ENCODE assay signal across 11 cellular contexts in the genomic region with DNA sequence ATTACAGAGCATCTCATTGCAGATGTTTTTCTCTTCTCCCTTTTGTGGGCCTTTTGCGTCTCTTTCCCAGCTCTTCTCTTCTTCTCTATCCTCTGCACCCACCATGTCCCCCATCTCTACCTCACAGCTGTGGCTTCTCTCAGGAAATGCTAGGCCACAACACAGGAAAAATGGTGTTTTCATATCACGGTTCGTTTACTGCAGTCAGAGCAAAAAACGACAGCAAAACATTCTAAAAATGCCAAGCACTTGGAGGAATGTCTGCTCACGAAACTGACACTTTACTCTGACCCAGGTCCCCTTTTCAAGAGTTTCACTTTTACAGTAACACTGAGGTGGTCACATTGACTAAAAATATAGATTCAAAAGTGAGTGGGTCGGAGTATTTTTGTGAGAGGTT.
DNase-seq lines count a peak whose midpoint lies in the region; ATAC-seq, FAIRE-seq and TF ChIP-seq lines count a peak whose summit lies in the region.
"Had no signal": no experiment of that assay in that cellular context is flagged by ENCODE, and none has a peak within 500 bp of the region (broad histone marks: within the 10 kb centered on the region; RNA-seq: fewer than 3 reads in every experiment).

No MANE protein-coding gene starts in this region.

- no peaks in the 10 kb centered on the region for H3K23me2 ChIP-seq in H1 (ENCODE audit: low read depth, low read length)

- 80% methylated on average over 6 of the region's 6 CpGs; no CpG with 5 or more reads in 1 of the 2 experiments for WGBS in H1 (ENCODE audit: extremely low coverage in 1 of 2, insufficient coverage in 1 of 2, insufficient read length in 1 of 2, insufficient replicate concordance in 2 of 2, low coverage in 1 of 2, low lambda C conversion rate in 2 of 2, missing lambda C conversion rate in 1 of 2), 2 experiments

- no peaks in the 10 kb centered on the region for H3K79me1 ChIP-seq in H1 (ENCODE audit: low read depth, low read length)

- H3K79me2 ChIP-seq in H1 (ENCODE audit: control insufficient read depth in 1 of 2, insufficient read depth in 2 of 2, low read length in 2 of 2), result no peaks in the 10 kb centered on the region
- H3K79me2 ChIP-seq: parathyroid adenoma had no signal

- H2AFZ ChIP-seq in H1 (ENCODE audit: low read length), result no peak overlapping the region
- H2AFZ ChIP-seq: parathyroid adenoma had no signal

- ATAC-seq in GM19467 (IDR thresholded peaks at IDR 0.05; ENCODE audit: unreplicated experiment), result peak; percentile 91
- peak; percentile 86 for ATAC-seq in HG03354 (IDR thresholded peaks at IDR 0.05; ENCODE audit: poor library complexity, severe bottlenecking, unreplicated experiment)
- ATAC-seq: Panc1 had no signal

- H3K4me1 ChIP-seq in H1 (replicated peaks in 1 of 4; ENCODE audit: control insufficient read depth in 3 of 4, insufficient read depth in 4 of 4, low read length in 3 of 4), result peaks cover 0 to 7% (median 0%) of the 10 kb centered on the region in 4 experiments; a peak in 2 of 7 replicates
- H3K4me1 ChIP-seq: parathyroid adenoma had no signal

- no peak overlapping the region for H4K91ac ChIP-seq in H1 (replicated peaks; ENCODE audit: insufficient read length, low read length)

- H3K27me3 ChIP-seq in H1 (replicated peaks in 1 of 4; ENCODE audit: control insufficient read depth in 3 of 4, extremely low read depth in 1 of 4, insufficient read depth in 3 of 4, low read length in 3 of 4), result no peaks in the 10 kb centered on the region

- POLR2A ChIA-PET in H1 (lab: Charles Lee; ENCODE audit: partially characterized antibody), result interaction anchor here (0.5 to 0.7 kb wide), 2 partner anchors 10 to 433 kb away, joined by 4 to 5 read pairs; no protein-coding TSS in a partner anchor

- no peak overlapping the region for H2BK15ac ChIP-seq in H1 (ENCODE audit: low read length)

- H4K8ac ChIP-seq in H1 (ENCODE audit: extremely low read depth, insufficient read depth, low read length), result no peak overlapping the region

- H3K23ac ChIP-seq in H1 (ENCODE audit: insufficient read length), result no peak overlapping the region

- H3K56ac ChIP-seq in H1 (replicated peaks; ENCODE audit: insufficient read length, low read depth, low read length), result no peak overlapping the region

- no peak overlapping the region for H2BK12ac ChIP-seq in H1 (ENCODE audit: low read depth, low read length)

- no peaks in the 10 kb centered on the region for H4K20me1 ChIP-seq in H1 (replicated peaks in 1 of 2; ENCODE audit: control insufficient read depth in 1 of 2, insufficient read depth in 2 of 2, low read length in 2 of 2)

- no peak overlapping the region for H3K18ac ChIP-seq in H1 (ENCODE audit: extremely low read depth, low read length)

- FAIRE-seq in H1 (lab: Jason Lieb, UNC), result no peak
- FAIRE-seq in RCC 7860 (lab: Jason Lieb, UNC), result no peak
- FAIRE-seq: colon had no signal

- no peak overlapping the region for H3K27ac ChIP-seq in H1 (ENCODE audit: low read depth, low read length)
- H3K27ac ChIP-seq: parathyroid adenoma had no signal

- no peak overlapping the region for H2BK120ac ChIP-seq in H1 (replicated peaks; ENCODE audit: low read depth, low read length)

- no peak for TF ChIP-seq CTCF in H1 (IDR thresholded peaks at IDR 0.05; ENCODE audit: control extremely low read depth in 1 of 3, insufficient read depth in 1 of 3, low read depth in 1 of 3, low read length in 3 of 3)

- H3K4me3 ChIP-seq in GM08714 (ENCODE audit: low read length) (peak overlapping the region; percentile 15; the same call in 1 of the 2 replicates), H1 (ENCODE audit: extremely low read depth in 1 of 4, insufficient read depth in 2 of 4, low read depth in 3 of 4, low read length in 4 of 4) (no peak overlapping the region)

- DNase-seq in H1 (ENCODE audit: low read depth in 1 of 2, low spot score in 2 of 2) (no peak), RCC 7860 (ENCODE audit: low spot score) (no peak), NCI-H2171 (lab: John Stamatoyannopoulos, UW) (no peak), NCI-H2107 (lab: John Stamatoyannopoulos, UW) (no peak)
- DNase-seq in stimulated activated naive CD4-positive, alpha-beta T cell treated with Interleukin-2 at 50 U/mL for 16 hours (lab: John Stamatoyannopoulos, UW), result no peak

- H3K36me3 ChIP-seq in H1 (ENCODE audit: control insufficient read depth in 2 of 4, insufficient read depth in 4 of 4, low read length in 3 of 4), result no peaks in the 10 kb centered on the region

- no peak for TF ChIP-seq EP300 in H1 (IDR thresholded peaks at IDR 0.05; ENCODE audit: borderline replicate concordance in 1 of 2, low read depth in 2 of 2, low read length in 2 of 2)

- H3K9me3 ChIP-seq in H1 (ENCODE audit: insufficient read depth in 2 of 2, low read depth in 1 of 2, low read length in 1 of 2), result no peaks in the 10 kb centered on the region

- H2BK20ac ChIP-seq in H1 (ENCODE audit: low read length), result no peak overlapping the region

- no peak overlapping the region for H3K4me2 ChIP-seq in H1 (ENCODE audit: insufficient read depth in 1 of 2, low read depth in 2 of 2, low read length in 2 of 2)

- no peak for TF ChIP-seq RAD21 in H1 (IDR thresholded peaks at IDR 0.05 in 1 of 2, conservative IDR thresholded peaks at IDR 0.05 in 1 of 2; ENCODE audit: low read depth in 2 of 2, low read length in 2 of 2)

- no peak overlapping the region for H2BK5ac ChIP-seq in H1 (ENCODE audit: low read depth, low read length)

- H2AK5ac ChIP-seq in H1 (ENCODE audit: low read depth, low read length), result no peak overlapping the region

- no peak overlapping the region for H3K9ac ChIP-seq in H1 (replicated peaks in 1 of 4; ENCODE audit: extremely low read depth in 1 of 4, low read depth in 3 of 4, low read length in 3 of 4)
- H3K9ac ChIP-seq: parathyroid adenoma had no signal

- H4K5ac ChIP-seq in H1 (ENCODE audit: insufficient read length, low read depth, low read length), result no peak overlapping the region

- TF ChIP-seq POLR2A in H1 (IDR thresholded peaks at IDR 0.05; ENCODE audit: control extremely low read depth in 1 of 2, low read depth in 2 of 2, low read length in 2 of 2), result no peak

- H3K14ac ChIP-seq in H1 (ENCODE audit: insufficient read length), result no peak overlapping the region

- CTCF ChIA-PET in H1 (lab: Charles Lee; ENCODE audit: partially characterized antibody), result interaction anchor here (0.5 to 1.0 kb wide), 3 partner anchors 15 to 1654 kb away, joined by 3 to 4 read pairs (median 4); no protein-coding TSS in a partner anchor

- H3K4ac ChIP-seq in H1 (replicated peaks; ENCODE audit: insufficient read length, low read depth, low read length), result no peak overlapping the region

TF ChIP-seq in H1, 55 proteins besides CTCF, POLR2A, EP300 and RAD21:
- TF ChIP-seq GTF2F1 (IDR thresholded peaks at IDR 0.05; ENCODE audit: borderline replicate concordance, low read depth, low read length), result no peak
- TF ChIP-seq TEAD4 (IDR thresholded peaks at IDR 0.05; ENCODE audit: low read depth, low read length), result peak; percentile 27; the same call in 1 of the 2 replicates
